ENCODE assay signal across 8 cellular contexts in the genomic region with DNA sequence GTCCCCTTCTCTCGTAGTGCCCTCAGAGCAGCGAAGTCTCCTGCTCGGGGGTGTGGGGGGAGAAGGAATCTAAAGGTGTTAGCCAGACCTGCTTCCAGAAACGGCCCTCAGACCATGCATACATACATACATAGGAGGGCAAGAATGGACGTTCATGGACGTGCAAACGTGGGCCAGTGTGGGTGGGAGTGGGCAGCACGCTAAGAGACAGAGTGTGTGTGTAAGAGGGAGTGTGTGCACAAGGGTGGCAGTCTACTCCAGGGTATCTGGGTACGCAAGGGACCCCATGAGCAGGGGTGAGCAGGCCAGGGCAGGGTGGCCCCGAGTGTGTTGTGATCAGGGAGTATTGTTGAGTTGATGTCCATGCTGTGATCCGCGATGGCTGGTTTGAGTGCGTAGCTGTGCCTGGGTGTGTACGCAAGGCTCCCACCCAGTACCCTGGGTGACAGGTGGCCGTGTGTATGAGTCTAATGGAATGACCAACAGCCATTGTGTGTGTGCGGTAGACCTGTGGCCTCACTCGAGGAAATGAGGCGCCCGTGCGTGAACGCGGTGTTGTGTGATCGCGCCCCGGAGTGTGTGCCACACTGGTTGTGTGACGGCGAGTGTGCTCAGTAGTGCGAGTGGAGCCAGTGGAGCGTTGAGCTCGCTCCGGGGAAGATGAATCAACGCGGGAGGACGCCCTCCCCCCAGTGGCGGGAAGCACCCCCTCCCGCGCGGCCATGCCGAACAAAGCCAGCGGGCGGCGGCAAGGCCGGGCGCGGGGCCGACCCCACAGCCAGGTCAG. TPM values are rescaled to one million over a fixed set of nuclear protein-coding genes. Genes with fewer than 3 reads are reported as not detected.
DNase-seq lines count a peak whose midpoint lies in the region; ATAC-seq, FAIRE-seq and TF ChIP-seq lines count a peak whose summit lies in the region.

No MANE protein-coding gene starts in this region.

- POLR2A ChIA-PET in AG04450 (lab: Yijun Ruan, JAX), result interaction anchor here (0.6 kb wide), 1 partner anchor 40 kb away, joined by 5 read pairs; no protein-coding TSS in a partner anchor

- 37% methylated on average over 46 of the region's 46 CpGs for WGBS in thymus

- FAIRE-seq in kidney (lab: Jason Lieb, UNC), result no peak

- H3K27ac Mint-ChIP-seq in activated naive CD4-positive, alpha-beta T cell treated with anti-CD3 and anti-CD28 coated beads, Interleukin-2, amount 50 U/mL, for 24 hours, result peak overlapping the region; percentile 88

- H3K4me1 Mint-ChIP-seq in activated naive CD4-positive, alpha-beta T cell treated with anti-CD3 and anti-CD28 coated beads, Interleukin-2, amount 50 U/mL, for 24 hours, result peaks cover 13% of the 10 kb centered on the region

- no peaks in the 10 kb centered on the region for H3K9me3 Mint-ChIP-seq in activated naive CD4-positive, alpha-beta T cell treated with anti-CD3 and anti-CD28 coated beads, Interleukin-2, amount 50 U/mL, for 24 hours

- no peaks in the 10 kb centered on the region for H3K36me3 ChIP-seq in kidney (ENCODE audit: control insufficient read depth in 1 of 2, insufficient read depth in 2 of 2, low read length in 2 of 2)
- H3K36me3 ChIP-seq in thymus (ENCODE audit: control insufficient read depth, insufficient read depth), result no peaks in the 10 kb centered on the region

- DNase-seq in AG04450 (ENCODE audit: low read depth, low spot score) (no peak), HL-60 (ENCODE audit: low read depth in 1 of 2, low spot score in 1 of 2) (no peak), kidney (peak; percentile 52), SIG-M5 (lab: John Stamatoyannopoulos, UW) (no peak), DMS79 treated with DMSO at 0.1 percent for 48 hours (lab: John Stamatoyannopoulos, UW) (no peak)

- intact Hi-C loops in kidney (cut with DNase I), result no loop called here

- H3K4me3 ChIP-seq in AG04450 (ENCODE audit: low read depth, low read length) (peak overlapping the region; percentile 73), HL-60 (replicated peaks; ENCODE audit: insufficient read depth, low read length) (peak overlapping the region; percentile 67), kidney (ENCODE audit: low read length in 2 of 2) (no peak overlapping the region), thymus (ENCODE audit: low read length) (peak overlapping the region; percentile 55)

- H3K27me3 ChIP-seq in AG04450 (ENCODE audit: control insufficient read depth, insufficient read depth, low read length) (no peaks in the 10 kb centered on the region), HL-60 (ENCODE audit: insufficient read depth, poor library complexity, severe bottlenecking) (peaks cover 23% of the 10 kb centered on the region), thymus (ENCODE audit: control insufficient read depth, insufficient read depth) (peaks cover 31% of the 10 kb centered on the region)

- H3K9me3 ChIP-seq in AG04450 (ENCODE audit: control insufficient read depth, insufficient read depth, low read length) (no peaks in the 10 kb centered on the region), kidney (ENCODE audit: control insufficient read depth in 1 of 2, low read length in 2 of 2) (no peaks in the 10 kb centered on the region), thymus (ENCODE audit: control insufficient read depth) (peaks cover 2% of the 10 kb centered on the region)

- CTCF ChIA-PET in AG04450 (lab: Charles Lee), result interaction anchor here (0.7 to 2.9 kb wide), 3 partner anchors 36 to 54 kb away, joined by 3 to 9 read pairs (median 8); no protein-coding TSS in a partner anchor

- no peak for TF ChIP-seq CTCF in AG04450 (IDR thresholded peaks at IDR 0.05; ENCODE audit: low read depth, low read length)
- no peak for TF ChIP-seq CTCF in HL-60 (IDR thresholded peaks at IDR 0.05; ENCODE audit: insufficient read depth, low read length)
- no peak for TF ChIP-seq CTCF in kidney (IDR thresholded peaks at IDR 0.05; ENCODE audit: borderline replicate concordance, extremely low read depth, insufficient read depth)

- H3K4me1 ChIP-seq in kidney (ENCODE audit: control insufficient read depth in 1 of 2, insufficient read depth in 1 of 2, low read depth in 1 of 2, low read length in 2 of 2), result peaks cover 0 to 3% of the 10 kb centered on the region in 2 donors
- H3K4me1 ChIP-seq in thymus (ENCODE audit: control insufficient read depth, insufficient read depth, low read length), result peaks cover 3% of the 10 kb centered on the region

- no peak overlapping the region for H3K9ac ChIP-seq in kidney (ENCODE audit: low read length in 2 of 2)

- no peak overlapping the region for H3K27ac ChIP-seq in AG04450 (ENCODE audit: low read depth, low read length)
- no peak overlapping the region for H3K27ac ChIP-seq in HL-60 (replicated peaks)
- H3K27ac ChIP-seq in kidney (ENCODE audit: low read depth in 2 of 2, low read length in 2 of 2), result no peak overlapping the region
- H3K27ac ChIP-seq in thymus (ENCODE audit: low read depth), result no peak overlapping the region

- H3K36me3 Mint-ChIP-seq in activated naive CD4-positive, alpha-beta T cell treated with anti-CD3 and anti-CD28 coated beads, Interleukin-2, amount 50 U/mL, for 24 hours, result no peaks in the 10 kb centered on the region

- peaks cover 18% of the 10 kb centered on the region for H3K27me3 Mint-ChIP-seq in activated naive CD4-positive, alpha-beta T cell treated with anti-CD3 and anti-CD28 coated beads, Interleukin-2, amount 50 U/mL, for 24 hours

- peak overlapping the region; percentile 92 for H3K4me3 Mint-ChIP-seq in activated naive CD4-positive, alpha-beta T cell treated with anti-CD3 and anti-CD28 coated beads, Interleukin-2, amount 50 U/mL, for 24 hours

- ATAC-seq in GM18909 (IDR thresholded peaks at IDR 0.05; ENCODE audit: poor library complexity, unreplicated experiment), result peak; percentile 25

RNA-seq across cellular contexts. Expression of a gene that starts 0.8 kb away (rescaled TPM):
- 4.0 and 5.1 TPM in 2 replicates for polyA plus RNA-seq in AG04450 (2011; rRNA removed)
- polyA minus RNA-seq in AG04450 (2011; rRNA and poly(A)+ RNA removed), result 4.7 and 4.8 TPM in 2 replicates
- 1.3 TPM for total RNA-seq in kidney
- polyA plus RNA-seq in kidney (ENCODE audit: insufficient read depth, low read depth, low replicate concordance), result 0.45 TPM
- 0.82 TPM for polyA plus RNA-seq in thymus

RNA-seq across cellular contexts. Expression of a gene that starts 21.2 kb away (rescaled TPM):
- polyA plus RNA-seq in AG04450 (2011; rRNA removed), result 0.17 and 0.20 TPM in 2 replicates
- 0.18 TPM in 1 of 2 replicates, not detected in the other for polyA minus RNA-seq in AG04450 (2011; rRNA and poly(A)+ RNA removed)
- not detected for total RNA-seq in kidney
- polyA plus RNA-seq in kidney (ENCODE audit: insufficient read depth, low read depth, low replicate concordance), result not detected
- 0.21 TPM for polyA plus RNA-seq in thymus

RNA-seq across cellular contexts. Expression of a gene that starts 21.3 kb away (rescaled TPM):
- polyA plus RNA-seq in AG04450 (2011; rRNA removed) (not detected in 2 replicates), kidney (ENCODE audit: insufficient read depth, low read depth, low replicate concordance) (not detected), thymus (0.05 TPM)
- polyA minus RNA-seq in AG04450 (2011; rRNA and poly(A)+ RNA removed), result not detected in 2 replicates
- not detected for total RNA-seq in kidney

RNA-seq across cellular contexts. Expression of a gene that starts 38.2 kb away (rescaled TPM):
- 40.9 and 44.3 TPM in 2 replicates for polyA plus RNA-seq in AG04450 (2011; rRNA removed)
- polyA minus RNA-seq in AG04450 (2011; rRNA and poly(A)+ RNA removed), result 45.4 and 57.2 TPM in 2 replicates
- 34.3 TPM for total RNA-seq in kidney
- polyA plus RNA-seq in kidney (ENCODE audit: insufficient read depth, low read depth, low replicate concordance), result 32.1 TPM
- polyA plus RNA-seq in thymus, result 26.5 TPM

RNA-seq across cellular contexts. Expression of a gene that starts 60.0 kb away (rescaled TPM):
- polyA plus RNA-seq in AG04450 (2011; rRNA removed) (not detected in 2 replicates), kidney (ENCODE audit: insufficient read depth, low read depth, low replicate concordance) (8.0 TPM), thymus (0.07 TPM)
- not detected in 2 replicates for polyA minus RNA-seq in AG04450 (2011; rRNA and poly(A)+ RNA removed)
- total RNA-seq in kidney, result 4.2 TPM

Comparison
In these comparisons a context has a peak if more than half of its experiments do, and no peak if none do; other contexts are left out.
1. H3K4me3 ChIP-seq: peak in AG04450 (single experiment), HL-60 (single experiment) and thymus (single experiment); none in kidney (0 of 2).